In genomic region chr1:247561711-247562110, GRCh38 we compare ENCODE assay signal across 2 cellular contexts.
TF ChIP-seq lines count a peak whose summit lies in the region.

No MANE protein-coding gene starts in this region.

TF ChIP-seq in GM23338, 12 proteins besides CTCF, POLR2A, EP300 and RAD21:
- no peak for TF ChIP-seq POLR2AphosphoS5 (IDR thresholded peaks at IDR 0.05; ENCODE audit: low read depth)
- TF ChIP-seq CREB1 (CRISPR knock-in tag; IDR thresholded peaks at IDR 0.05; ENCODE audit: low read depth) = no peak
- TF ChIP-seq ZNF331 (CRISPR knock-in tag; IDR thresholded peaks at IDR 0.05; ENCODE audit: low read depth) = no peak
- no peak for TF ChIP-seq REST (IDR thresholded peaks at IDR 0.05; ENCODE audit: unreplicated experiment)
- TF ChIP-seq STAT1 (IDR thresholded peaks at IDR 0.05; ENCODE audit: unreplicated experiment) = no peak
- TF ChIP-seq EZH2 (IDR thresholded peaks at IDR 0.05; ENCODE audit: low read depth, unreplicated experiment) = no peak
- no peak for TF ChIP-seq ZNF462 (CRISPR knock-in tag; IDR thresholded peaks at IDR 0.05)
- TF ChIP-seq EZH2phosphoT487 (IDR thresholded peaks at IDR 0.05; ENCODE audit: unreplicated experiment) = no peak
- TF ChIP-seq JUNB (IDR thresholded peaks at IDR 0.05; ENCODE audit: unreplicated experiment) = no peak
- no peak for TF ChIP-seq NANOG (IDR thresholded peaks at IDR 0.05; ENCODE audit: borderline replicate concordance)
- no peak for TF ChIP-seq ETS1 (IDR thresholded peaks at IDR 0.05)
- no peak for TF ChIP-seq ZNF114 (CRISPR knock-in tag; IDR thresholded peaks at IDR 0.05)

TF ChIP-seq in H1, 55 proteins besides CTCF, POLR2A, EP300 and RAD21:
- TF ChIP-seq KDM5A (IDR thresholded peaks at IDR 0.05; ENCODE audit: low read length) = no peak
- TF ChIP-seq BCL11A (IDR thresholded peaks at IDR 0.05; ENCODE audit: low read depth in 2 of 2, low read length in 2 of 2) = no peak
- TF ChIP-seq CHD2 (IDR thresholded peaks at IDR 0.05; ENCODE audit: low read length) = no peak
- TF ChIP-seq TAF7 (optimal IDR thresholded peaks at IDR 0.05; ENCODE audit: borderline replicate concordance, low read depth, low read length) = no peak
- no peak for TF ChIP-seq FOSL1 (IDR thresholded peaks at IDR 0.05; ENCODE audit: insufficient read depth, low read depth, low read length)
TF ChIP-seq in H1: peak in this region for 0.
